22 cellular contexts compared by ENCODE assay signal in genomic region chr14:103733651-103734050, GRCh38. TPM values are rescaled to one million over a fixed set of nuclear protein-coding genes. Genes with fewer than 3 reads are reported as not detected.
DNase-seq lines count a peak whose midpoint lies in the region; ATAC-seq and TF ChIP-seq lines count a peak whose summit lies in the region.
"Had no signal": no experiment of that assay in that cellular context is flagged by ENCODE, and none has a peak within 500 bp of the region (broad histone marks: within the 10 kb centered on the region; RNA-seq: fewer than 3 reads in every experiment).

No MANE protein-coding gene starts in this region.

- no peaks in the 10 kb centered on the region for H3K9me3 Mint-ChIP-seq in Caco-2 (ENCODE audit: unreplicated experiment)
- H3K9me3 Mint-ChIP-seq: activated naive CD4-positive, alpha-beta T cell treated with anti-CD3 and anti-CD28 coated beads for 36 hours; activated T-cell treated with anti-CD3 and anti-CD28 coated beads, Interleukin-2, amount 50 U/mL, for 24 hours; CD14-positive monocyte; natural killer cell had no signal

- peaks cover 29% of the 10 kb centered on the region for H3K36me3 Mint-ChIP-seq in Caco-2 (ENCODE audit: insufficient read depth, unreplicated experiment)
- H3K36me3 Mint-ChIP-seq: natural killer cell had no signal

- H3K27me3 ChIP-seq in esophagus squamous epithelium (no peaks in the 10 kb centered on the region), prostate gland (replicated peaks; ENCODE audit: insufficient read depth) (no peaks in the 10 kb centered on the region), Caco-2 (replicated peaks; ENCODE audit: control insufficient read depth, insufficient read depth, low read length) (no peaks in the 10 kb centered on the region)
- H3K27me3 ChIP-seq: vagina had no signal

- no peak overlapping the region for H3K9ac ChIP-seq in SK-N-MC (ENCODE audit: insufficient read length)
- H3K9ac ChIP-seq: parathyroid adenoma had no signal

- H3K27ac Mint-ChIP-seq in Caco-2 (ENCODE audit: unreplicated experiment) = no peak overlapping the region
- H3K27ac Mint-ChIP-seq: activated naive CD4-positive, alpha-beta T cell treated with anti-CD3 and anti-CD28 coated beads for 36 hours; activated T-cell treated with anti-CD3 and anti-CD28 coated beads, Interleukin-2, amount 50 U/mL, for 24 hours; CD14-positive monocyte had no signal

- TF ChIP-seq CTCF in esophagus squamous epithelium (IDR thresholded peaks at IDR 0.05) = no peak
- TF ChIP-seq CTCF in prostate gland (IDR thresholded peaks at IDR 0.05) = no peak
- no peak for TF ChIP-seq CTCF in Caco-2 (IDR thresholded peaks at IDR 0.05; ENCODE audit: insufficient read depth in 1 of 2, low read depth in 1 of 2, low read length in 1 of 2, severe bottlenecking in 1 of 2, unreplicated experiment in 1 of 2)

- ATAC-seq in HG03571 (IDR thresholded peaks at IDR 0.05; ENCODE audit: unreplicated experiment) = no peak
- ATAC-seq: activated CD4-positive, CD25-positive, alpha-beta regulatory T cell treated with anti-CD3 and anti-CD28 coated beads, Interleukin-2, amount 50 U/mL, for 24 hours; left lobe of liver; natural killer cell had no signal

- H3K9me3 ChIP-seq in SK-N-MC (ENCODE audit: low read depth, low read length) (no peaks in the 10 kb centered on the region), esophagus squamous epithelium (no peaks in the 10 kb centered on the region), prostate gland (no peaks in the 10 kb centered on the region), Caco-2 (no peaks in the 10 kb centered on the region)
- H3K9me3 ChIP-seq: vagina had no signal

- 70% methylated on average over 9 to 14 of the region's 14 CpGs for WGBS in esophagus squamous epithelium, 2 donors
- 57% methylated on average over 14 of the region's 14 CpGs for WGBS in prostate gland

- no peak overlapping the region for H3K4me3 Mint-ChIP-seq in Caco-2 (ENCODE audit: unreplicated experiment)
- H3K4me3 Mint-ChIP-seq: activated naive CD4-positive, alpha-beta T cell treated with anti-CD3 and anti-CD28 coated beads for 36 hours; activated T-cell treated with anti-CD3 and anti-CD28 coated beads, Interleukin-2, amount 50 U/mL, for 24 hours; CD14-positive monocyte; natural killer cell had no signal

- H3K4me1 ChIP-seq in esophagus squamous epithelium (peaks cover 42 to 93% (median 71%) of the 10 kb centered on the region in 3 donors), prostate gland (replicated peaks) (peaks cover 53% of the 10 kb centered on the region), Caco-2 (no peaks in the 10 kb centered on the region)

- no peaks in the 10 kb centered on the region for H3K27me3 Mint-ChIP-seq in Caco-2 (ENCODE audit: insufficient read depth, unreplicated experiment)
- H3K27me3 Mint-ChIP-seq: activated T-cell treated with anti-CD3 and anti-CD28 coated beads, Interleukin-2, amount 50 U/mL, for 24 hours had no signal

- DNase-seq in ELR (ENCODE audit: low read depth) (peak; percentile 66), SK-N-MC (ENCODE audit: low read depth, low spot score) (no peak), esophagus squamous epithelium (lab: John Stamatoyannopoulos, UW) (no peak), prostate gland (ENCODE audit: low spot score) (no peak), Caco-2 (no peak), GM19238 (ENCODE audit: insufficient read length, low spot score) (no peak), AG08395 (ENCODE audit: low spot score) (no peak)
- DNase-seq: activated naive CD4-positive, alpha-beta T cell treated with anti-CD3 and anti-CD28 coated beads for 36 hours; activated T-cell treated with anti-CD3 and anti-CD28 coated beads, Interleukin-2, amount 50 U/mL, for 24 hours; amygdala; effector CD8-positive, alpha-beta T cell; GDM1; midbrain; natural killer cell; NCI-H1694 treated with DMSO at 0.1 percent for 48 hours; substantia nigra had no signal

- BruUV-seq in Caco-2 (replicated peaks; lab: Mats Ljungman, UMichigan) = no TSS peak

- no peak overlapping the region for H3K4me3 ChIP-seq in SK-N-MC
- H3K4me3 ChIP-seq in esophagus squamous epithelium = no peak overlapping the region
- no peak overlapping the region for H3K4me3 ChIP-seq in prostate gland
- no peak overlapping the region for H3K4me3 ChIP-seq in Caco-2 (ENCODE audit: low read depth, low read length)
- H3K4me3 ChIP-seq: vagina had no signal

- H3K27ac ChIP-seq in SK-N-MC = peak overlapping the region; percentile 74; the same call in 1 of the 2 replicates
- H3K27ac ChIP-seq in esophagus squamous epithelium = peak overlapping the region; percentile 31 to 92 (median 76)
- H3K27ac ChIP-seq in prostate gland = peak overlapping the region; percentile 88 to 92
- H3K27ac ChIP-seq: parathyroid adenoma, vagina had no signal

- no peak for TF ChIP-seq POLR2A in esophagus squamous epithelium (IDR thresholded peaks at IDR 0.05)
- TF ChIP-seq POLR2A in prostate gland (IDR thresholded peaks at IDR 0.05) = no peak

- CTCF ChIA-PET in Caco-2 (lab: Charles Lee) = no interaction called here

- H3K4me1 Mint-ChIP-seq in Caco-2 (ENCODE audit: low read depth, unreplicated experiment) = no peaks in the 10 kb centered on the region
- H3K4me1 Mint-ChIP-seq: CD14-positive monocyte, natural killer cell had no signal

- POLR2A ChIA-PET in Caco-2 (lab: Charles Lee) = no interaction called here

- intact Hi-C loops in esophagus squamous epithelium (cut with DNase I) (no loop called here), prostate gland (cut with DNase I) (no loop called here), Caco-2 (cut with micrococcal nuclease; ENCODE audit: unreplicated experiment) (no loop called here)

- H3K36me3 ChIP-seq in SK-N-MC (ENCODE audit: insufficient read depth, low read length) (peaks cover 44% of the 10 kb centered on the region), esophagus squamous epithelium (peaks cover 12 to 97% (median 32%) of the 10 kb centered on the region in 3 donors), prostate gland (no peaks in the 10 kb centered on the region), Caco-2 (ENCODE audit: control insufficient read depth, insufficient read depth, low read length) (peaks cover 2% of the 10 kb centered on the region)

RNA-seq across cellular contexts. Expression of gene ZFYVE21, which starts 18.0 kb away (rescaled TPM):
- total RNA-seq in esophagus squamous epithelium (100 to 1,000 TPM in 2 of 4 donors, 10 to 100 TPM in 2; 69.5 to 134 (median 89.3) TPM), prostate gland (100 to 1,000 TPM; 162 to 215 TPM), Caco-2 (2022) (61.6 and 66.2 TPM in 2 replicates)

RNA-seq across cellular contexts. Expression of gene XRCC3, which starts 18.4 kb away (rescaled TPM):
- total RNA-seq in esophagus squamous epithelium (10 to 100 TPM; 10.9 to 17.8 (median 12.6) TPM), prostate gland (10 to 100 TPM; 24.7 to 33.2 TPM), Caco-2 (2022) (39.5 and 44.0 TPM in 2 replicates)
